In the genomic region with DNA sequence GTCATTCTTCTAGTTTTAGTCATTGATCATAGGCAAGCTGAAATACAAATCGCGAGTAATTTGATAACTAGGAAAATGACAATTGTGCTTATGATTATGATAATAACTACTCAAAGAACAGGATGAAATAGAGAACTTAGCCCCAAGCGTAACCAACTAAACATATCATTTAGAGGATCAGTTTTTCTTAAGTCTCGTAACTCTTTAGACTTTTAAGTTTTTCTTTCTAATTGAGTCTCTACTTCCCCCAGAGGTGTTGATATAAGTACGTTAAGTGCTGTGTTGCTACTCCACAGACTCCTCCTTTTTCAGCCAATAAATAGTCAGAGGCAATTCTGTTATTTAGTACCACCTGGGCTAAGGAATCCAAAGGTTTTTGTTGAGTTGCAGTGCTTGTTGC, we compare ENCODE assay signal across 33 cellular contexts.
"Had no signal": no experiment of that assay in that cellular context is flagged by ENCODE, and none has a peak within 500 bp of the region (broad histone marks: within the 10 kb centered on the region; RNA-seq: fewer than 3 reads in every experiment).

No MANE protein-coding gene starts in this region.

- H3K4me3 Mint-ChIP-seq: activated naive CD4-positive, alpha-beta T cell treated with anti-CD3 and anti-CD28 coated beads for 36 hours; activated naive CD4-positive, alpha-beta T cell treated with anti-CD3 and anti-CD28 coated beads, Interleukin-2, amount 10 ng/mL, durations not matched to agents 7 days and 5 days; activated naive CD4-positive, alpha-beta T cell treated with anti-CD3 and anti-CD28 coated beads, Interleukin-2, amount 50 U/mL, for 24 hours; activated naive CD8-positive, alpha-beta T cell; activated naive CD8-positive, alpha-beta T cell treated with anti-CD3 and anti-CD28 coated beads for 36 hours; activated naive CD8-positive, alpha-beta T cell treated with anti-CD3 and anti-CD28 coated beads, Interleukin-2, amount 10 ng/mL, durations not matched to agents 7 days and 5 days; activated naive CD8-positive, alpha-beta T cell treated with anti-CD3 and anti-CD28 coated beads, Interleukin-2, amount 50 U/mL, for 24 hours; activated T-cell treated with anti-CD3 and anti-CD28 coated beads, Interleukin-2, amount 50 U/mL, for 24 hours; activated T-cell treated with anti-CD3 and anti-CD28 coated beads, Interleukin-2, amount 50 U/mL, for 4 hours; activated T-helper 1 cell treated with anti-CD3 and anti-CD28 coated beads, Interleukin-12 subunit alpha, Interleukin-12 subunit beta, Interleukin-2, Interleukin-4 antibody, amounts not matched to agents 30 ng/mL and 10 ng/mL and 1 ng/mL, durations not matched to agents 14 hours and 24 hours and 36 hours; activated T-helper 17 cell treated with anti-CD3 and anti-CD28 coated beads, Interleukin-2, amount 50 U/mL, for 72 hours; brain; central memory CD8-positive, alpha-beta T cell had no signal

- H3K27me3 Mint-ChIP-seq: activated naive CD4-positive, alpha-beta T cell treated with anti-CD3 and anti-CD28 coated beads, Interleukin-2, amount 10 ng/mL, durations not matched to agents 7 days and 5 days; brain had no signal

- H3K4me1 Mint-ChIP-seq: activated naive CD4-positive, alpha-beta T cell treated with anti-CD3 and anti-CD28 coated beads, Interleukin-2, amount 10 ng/mL, durations not matched to agents 7 days and 5 days; activated naive CD4-positive, alpha-beta T cell treated with anti-CD3 and anti-CD28 coated beads, Interleukin-2, amount 50 U/mL, for 24 hours; activated naive CD8-positive, alpha-beta T cell treated with anti-CD3 and anti-CD28 coated beads, Interleukin-2, amount 10 ng/mL, durations not matched to agents 7 days and 5 days; activated naive CD8-positive, alpha-beta T cell treated with anti-CD3 and anti-CD28 coated beads, Interleukin-2, amount 50 U/mL, for 24 hours; activated T-helper 17 cell treated with anti-CD3 and anti-CD28 coated beads, Interleukin-2, amount 50 U/mL, for 72 hours; central memory CD8-positive, alpha-beta T cell had no signal

- H3K36me3 Mint-ChIP-seq: activated naive CD4-positive, alpha-beta T cell treated with anti-CD3 and anti-CD28 coated beads, Interleukin-2, amount 10 ng/mL, durations not matched to agents 7 days and 5 days; activated naive CD4-positive, alpha-beta T cell treated with anti-CD3 and anti-CD28 coated beads, Interleukin-2, amount 50 U/mL, for 24 hours; activated naive CD4-positive, alpha-beta T cell treated with anti-CD3 and anti-CD28 coated beads, Interleukin-2, amount 50 U/mL, for 72 hours; activated naive CD8-positive, alpha-beta T cell; activated naive CD8-positive, alpha-beta T cell treated with anti-CD3 and anti-CD28 coated beads for 36 hours; brain had no signal

- DNase-seq: activated effector memory CD4-positive, alpha-beta T cell treated with anti-CD3 and anti-CD28 coated beads, Interleukin-2, amount 50 U/mL, for 16 hours; activated effector memory CD4-positive, alpha-beta T cell treated with Interleukin-2 at 50 U/mL for 16 hours; activated gamma-delta T cell; activated gamma-delta T cell treated with Interleukin-2 at 50 U/mL for 16 hours; activated naive CD4-positive, alpha-beta T cell; activated naive CD4-positive, alpha-beta T cell treated with anti-CD3 and anti-CD28 coated beads for 36 hours; activated naive CD4-positive, alpha-beta T cell treated with anti-CD3 and anti-CD28 coated beads, Interleukin-2, amount 10 ng/mL, durations not matched to agents 7 days and 5 days; activated naive CD4-positive, alpha-beta T cell treated with anti-CD3 and anti-CD28 coated beads, Interleukin-2, amount 50 U/mL, for 16 hours; activated naive CD4-positive, alpha-beta T cell treated with Interleukin-2 at 50 U/mL for 16 hours; activated naive CD8-positive, alpha-beta T cell treated with anti-CD3 and anti-CD28 coated beads for 36 hours; activated naive CD8-positive, alpha-beta T cell treated with anti-CD3 and anti-CD28 coated beads, Interleukin-2, amount 10 ng/mL, durations not matched to agents 7 days and 5 days; activated naive CD8-positive, alpha-beta T cell treated with anti-CD3 and anti-CD28 coated beads, Interleukin-2, amount 50 U/mL, for 24 hours; activated T-cell treated with anti-CD3 and anti-CD28 coated beads, Interleukin-2, amount 50 U/mL, for 24 hours; activated T-cell treated with anti-CD3 and anti-CD28 coated beads, Interleukin-2, amount 50 U/mL, for 4 hours; activated T-cell treated with anti-CD3 and anti-CD28 coated beads, Interleukin-2, amount 50 U/mL, for 48 hours; adrenal gland; amniotic stem cell; amygdala; anterior cingulate cortex; aorta; body of pancreas; brain microvascular endothelial cell; caudate nucleus; central memory CD4-positive, alpha-beta T cell; cerebellar nuclear complex had no signal

- H3K9me3 Mint-ChIP-seq: activated naive CD4-positive, alpha-beta T cell treated with anti-CD3 and anti-CD28 coated beads for 36 hours; activated naive CD4-positive, alpha-beta T cell treated with anti-CD3 and anti-CD28 coated beads, Interleukin-2, amount 10 ng/mL, durations not matched to agents 7 days and 5 days; activated naive CD4-positive, alpha-beta T cell treated with anti-CD3 and anti-CD28 coated beads, Interleukin-2, amount 50 U/mL, for 24 hours; activated naive CD4-positive, alpha-beta T cell treated with anti-CD3 and anti-CD28 coated beads, Interleukin-2, amount 50 U/mL, for 72 hours; activated naive CD8-positive, alpha-beta T cell treated with anti-CD3 and anti-CD28 coated beads for 36 hours; activated naive CD8-positive, alpha-beta T cell treated with anti-CD3 and anti-CD28 coated beads, Interleukin-2, amount 10 ng/mL, durations not matched to agents 7 days and 5 days; activated naive CD8-positive, alpha-beta T cell treated with anti-CD3 and anti-CD28 coated beads, Interleukin-2, amount 50 U/mL, for 24 hours; activated T-cell treated with anti-CD3 and anti-CD28 coated beads, Interleukin-2, amount 50 U/mL, for 24 hours; activated T-cell treated with anti-CD3 and anti-CD28 coated beads, Interleukin-2, amount 50 U/mL, for 4 hours; activated T-helper 1 cell treated with anti-CD3 and anti-CD28 coated beads, Interleukin-12 subunit alpha, Interleukin-12 subunit beta, Interleukin-2, Interleukin-4 antibody, amounts not matched to agents 30 ng/mL and 10 ng/mL and 1 ng/mL, durations not matched to agents 14 hours and 24 hours and 36 hours; activated T-helper 17 cell treated with anti-CD3 and anti-CD28 coated beads, Interleukin-2, amount 50 U/mL, for 72 hours; activated T-helper 2 cell treated with anti-CD3 and anti-CD28 coated beads, Interferon-gamma antibody, Interleukin-2, Interleukin-4, amounts not matched to agents 10 μg/mL and 5 μg/mL and 100 μg/mL, durations not matched to agents 14 hours and 24 hours and 36 hours; brain had no signal

- ATAC-seq: activated naive CD4-positive, alpha-beta T cell treated with anti-CD3 and anti-CD28 coated beads, Interleukin-2, amount 50 U/mL, for 72 hours; activated naive CD8-positive, alpha-beta T cell treated with anti-CD3 and anti-CD28 coated beads, Interleukin-2, amount 50 U/mL, for 24 hours; activated T-helper 17 cell treated with anti-CD3 and anti-CD28 coated beads, Interleukin-2, amount 50 U/mL, for 72 hours; body of pancreas had no signal

- H3K27ac Mint-ChIP-seq: activated naive CD4-positive, alpha-beta T cell treated with anti-CD3 and anti-CD28 coated beads for 36 hours; activated naive CD4-positive, alpha-beta T cell treated with anti-CD3 and anti-CD28 coated beads, Interleukin-2, amount 10 ng/mL, durations not matched to agents 7 days and 5 days; activated naive CD4-positive, alpha-beta T cell treated with anti-CD3 and anti-CD28 coated beads, Interleukin-2, amount 50 U/mL, for 24 hours; activated naive CD4-positive, alpha-beta T cell treated with anti-CD3 and anti-CD28 coated beads, Interleukin-2, amount 50 U/mL, for 72 hours; activated naive CD8-positive, alpha-beta T cell; activated naive CD8-positive, alpha-beta T cell treated with anti-CD3 and anti-CD28 coated beads for 36 hours; activated naive CD8-positive, alpha-beta T cell treated with anti-CD3 and anti-CD28 coated beads, Interleukin-2, amount 10 ng/mL, durations not matched to agents 7 days and 5 days; activated naive CD8-positive, alpha-beta T cell treated with anti-CD3 and anti-CD28 coated beads, Interleukin-2, amount 50 U/mL, for 24 hours; activated T-cell treated with anti-CD3 and anti-CD28 coated beads, Interleukin-2, amount 50 U/mL, for 24 hours; activated T-helper 1 cell treated with anti-CD3 and anti-CD28 coated beads, Interleukin-12 subunit alpha, Interleukin-12 subunit beta, Interleukin-2, Interleukin-4 antibody, amounts not matched to agents 30 ng/mL and 10 ng/mL and 1 ng/mL, durations not matched to agents 14 hours and 24 hours and 36 hours; activated T-helper 17 cell treated with anti-CD3 and anti-CD28 coated beads, Interleukin-2, amount 50 U/mL, for 72 hours; activated T-helper 2 cell treated with anti-CD3 and anti-CD28 coated beads, Interferon-gamma antibody, Interleukin-2, Interleukin-4, amounts not matched to agents 10 μg/mL and 5 μg/mL and 100 μg/mL, durations not matched to agents 14 hours and 24 hours and 36 hours had no signal
